Comparison of ENCODE assay signal across 1 cellular context in genomic region chr19:13906910-13907309, GRCh38.
TF ChIP-seq lines count a peak whose summit lies in the region.

No MANE protein-coding gene starts in this region.

TF ChIP-seq in K562, 482 proteins besides CTCF, POLR2A, EP300 and RAD21:
- TF ChIP-seq BCOR (IDR thresholded peaks at IDR 0.05), result 0 out of 2 replicates have a peak, but pooled peaks have one; percentile 26
- TF ChIP-seq KDM1A (IDR thresholded peaks at IDR 0.05), result peak in 1 of 2 experiments; percentile 39; a peak in 2 of 4 replicates
- TF ChIP-seq DACH1 (IDR thresholded peaks at IDR 0.05; ENCODE audit: partially characterized antibody), result no peak
- peak; percentile 73 for TF ChIP-seq RBM25 (IDR thresholded peaks at IDR 0.05; ENCODE audit: low read depth, low read length, severe bottlenecking)
- no peak for TF ChIP-seq ZNF280A (IDR thresholded peaks at IDR 0.05; ENCODE audit: low read depth, partially characterized antibody)
- no peak for TF ChIP-seq ZNF324 (CRISPR knock-in tag; IDR thresholded peaks at IDR 0.05)
- peak; percentile 69; the same call in 1 of the 2 replicates for TF ChIP-seq GTF2E2 (tag; IDR thresholded peaks at IDR 0.05)
